ENCODE assay signal across 23 cellular contexts in the genomic region with DNA sequence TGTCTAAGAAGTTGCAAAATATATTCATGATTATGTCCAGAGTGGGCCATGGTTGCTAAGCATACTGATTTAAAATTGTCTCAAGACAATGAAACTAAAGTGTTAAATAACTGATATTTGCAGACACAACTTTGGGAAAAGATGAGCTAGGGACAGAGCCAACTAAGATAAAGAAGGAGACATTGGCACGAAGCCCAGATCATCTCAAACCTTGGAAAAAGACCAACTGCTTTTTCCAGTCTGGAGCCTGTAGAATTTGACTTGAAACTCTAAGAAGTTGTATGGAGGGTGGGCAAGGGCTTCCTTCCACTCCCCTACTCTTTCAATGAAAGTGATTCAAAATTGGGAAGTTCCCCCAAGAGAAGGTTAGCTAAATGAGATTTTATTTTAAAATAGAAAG.
DNase-seq lines count a peak whose midpoint lies in the region; ATAC-seq and TF ChIP-seq lines count a peak whose summit lies in the region.
"Had no signal": no experiment of that assay in that cellular context is flagged by ENCODE, and none has a peak within 500 bp of the region (broad histone marks: within the 10 kb centered on the region; RNA-seq: fewer than 3 reads in every experiment).

No MANE protein-coding gene starts in this region.

- no peak overlapping the region for H3K27ac ChIP-seq in adrenal gland
- no peak overlapping the region for H3K27ac ChIP-seq in hepatocyte
- H3K27ac ChIP-seq: BLaER1 treated with 17β-estradiol and CSF1 and Interleukin-3, amounts not matched to agents 10 nM and 100 nM had no signal

- H3K4me3 ChIP-seq in adrenal gland: no peak overlapping the region
- no peak overlapping the region for H3K4me3 ChIP-seq in hepatocyte
- H3K4me3 ChIP-seq: BLaER1 treated with 17β-estradiol and CSF1 and Interleukin-3, amounts not matched to agents 10 nM and 100 nM; GM23338 had no signal

- 15 to 25% (median 17%) methylated on average over 1 of the region's 1 CpG for WGBS in adrenal gland, 4 donors
- 47% methylated on average over 1 of the region's 1 CpG for WGBS in hepatocyte (ENCODE audit: low lambda C conversion rate, missing lambda C conversion rate)

- H3K27me3 Mint-ChIP-seq in CD14-positive monocyte (ENCODE audit: low read depth in 3 of 3): no peaks in the 10 kb centered on the region
- H3K27me3 Mint-ChIP-seq: CD4-positive, alpha-beta memory T cell; T-helper 17 cell had no signal

- no peaks in the 10 kb centered on the region for H3K36me3 Mint-ChIP-seq in CD14-positive monocyte
- H3K36me3 Mint-ChIP-seq: CD4-positive, alpha-beta memory T cell had no signal

- no peaks in the 10 kb centered on the region for H3K79me2 ChIP-seq in hepatocyte

- no peak for TF ChIP-seq CTCF in adrenal gland (IDR thresholded peaks at IDR 0.05)
- no peak for TF ChIP-seq CTCF in hepatocyte (IDR thresholded peaks at IDR 0.05; ENCODE audit: poor library complexity)
- no peak for TF ChIP-seq CTCF in CD14-positive monocyte (IDR thresholded peaks at IDR 0.05)

- H3K9me2 ChIP-seq in hepatocyte (replicated peaks; ENCODE audit: insufficient read depth): no peaks in the 10 kb centered on the region
- H3K9me2 ChIP-seq: SK-N-SH had no signal

- H4K20me1 ChIP-seq in hepatocyte (ENCODE audit: insufficient read depth, poor library complexity, severe bottlenecking): no peaks in the 10 kb centered on the region
- H4K20me1 ChIP-seq: BLaER1 treated with 17β-estradiol and CSF1 and Interleukin-3, amounts not matched to agents 10 nM and 100 nM had no signal

- H3K4me1 ChIP-seq in adrenal gland (replicated peaks in 1 of 2) (no peaks in the 10 kb centered on the region), hepatocyte (ENCODE audit: insufficient read depth) (no peaks in the 10 kb centered on the region)
- H3K4me1 ChIP-seq: BLaER1 treated with 17β-estradiol and CSF1 and Interleukin-3, amounts not matched to agents 10 nM and 100 nM had no signal

- H3K9me3 Mint-ChIP-seq in CD14-positive monocyte: peaks cover 0 to 4% (median 0%) of the 10 kb centered on the region in 7 donors
- H3K9me3 Mint-ChIP-seq: GM23338 had no signal

- no peaks in the 10 kb centered on the region for H3K9me3 ChIP-seq in adrenal gland (replicated peaks in 1 of 3)
- H3K9me3 ChIP-seq in hepatocyte (ENCODE audit: low read depth): no peaks in the 10 kb centered on the region
- H3K9me3 ChIP-seq: BLaER1 treated with 17β-estradiol and CSF1 and Interleukin-3, amounts not matched to agents 10 nM and 100 nM; SK-N-SH had no signal

- no peak overlapping the region for H3K27ac Mint-ChIP-seq in CD14-positive monocyte
- H3K27ac Mint-ChIP-seq: CD4-positive, alpha-beta memory T cell; GM23338; H9; T-helper 17 cell had no signal

- DNase-seq in NCI-H2171 treated with DMSO at 0.1 percent for 48 hours (lab: John Stamatoyannopoulos, UW) (peak; percentile 0), NCI-H2171 (lab: John Stamatoyannopoulos, UW) (no peak), COLO829 (ENCODE audit: low spot score) (peak; percentile 2), adrenal gland (peak; percentile 16 to 57 (median 41)), hepatocyte (ENCODE audit: low spot score) (peak; percentile 8), CD14-positive monocyte (ENCODE audit: low spot score) (no peak)
- DNase-seq in effector CD4-positive, alpha-beta T cell: no peak
- DNase-seq: AML-193; CD4-positive, alpha-beta memory T cell; DMS153; DND-41; H9; Karpas-422; NCI-H1092; NCI-H1436 treated with DMSO at 0.1 percent for 48 hours; NCI-H187 treated with DMSO at 0.1 percent for 48 hours; NCI-H526 treated with DMSO at 0.1 percent for 48 hours; PC-3; SK-N-SH; T-helper 17 cell had no signal

- H3K4me2 ChIP-seq in hepatocyte: no peak overlapping the region
- H3K4me2 ChIP-seq: BLaER1 treated with 17β-estradiol and CSF1 and Interleukin-3, amounts not matched to agents 10 nM and 100 nM; GM23338; SK-N-SH had no signal

- H3K4me1 Mint-ChIP-seq in CD14-positive monocyte: no peaks in the 10 kb centered on the region
- H3K4me1 Mint-ChIP-seq: CD4-positive, alpha-beta memory T cell; GM23338; H9; T-helper 17 cell had no signal

- intact Hi-C loops in adrenal gland (cut with DNase I) (no loop called here), CD14-positive monocyte (cut with micrococcal nuclease) (no loop called here)

- ATAC-seq in GM21737 (IDR thresholded peaks at IDR 0.05; ENCODE audit: unreplicated experiment): no peak
- ATAC-seq: GM23338, PC-3, T-helper 17 cell had no signal

- H2AFZ ChIP-seq in hepatocyte: no peak overlapping the region
- H2AFZ ChIP-seq: GM23338 had no signal

- no peak for TF ChIP-seq POLR2A in adrenal gland (IDR thresholded peaks at IDR 0.05)

- no peaks in the 10 kb centered on the region for H3K27me3 ChIP-seq in adrenal gland
- H3K27me3 ChIP-seq in hepatocyte: no peaks in the 10 kb centered on the region

- H3K36me3 ChIP-seq in adrenal gland (replicated peaks in 1 of 2): no peaks in the 10 kb centered on the region
- H3K36me3 ChIP-seq in hepatocyte (replicated peaks; ENCODE audit: insufficient read depth, low read depth): no peaks in the 10 kb centered on the region
- H3K36me3 ChIP-seq: BLaER1 treated with 17β-estradiol and CSF1 and Interleukin-3, amounts not matched to agents 10 nM and 100 nM had no signal

- H3K4me3 Mint-ChIP-seq in CD14-positive monocyte: no peak overlapping the region
- H3K4me3 Mint-ChIP-seq: CD4-positive, alpha-beta memory T cell; GM23338; H9; T-helper 17 cell had no signal

Comparison
In these comparisons a context has a peak if more than half of its experiments do, and no peak if none do; other contexts are left out.
1. DNase-seq: peak in NCI-H2171 treated with DMSO at 0.1 percent for 48 hours (single experiment), COLO829 (single experiment), adrenal gland (7 of 7) and hepatocyte (single experiment); none in NCI-H2171 (single experiment), CD14-positive monocyte (single experiment) and effector CD4-positive, alpha-beta T cell (single experiment).